In the genomic region with DNA sequence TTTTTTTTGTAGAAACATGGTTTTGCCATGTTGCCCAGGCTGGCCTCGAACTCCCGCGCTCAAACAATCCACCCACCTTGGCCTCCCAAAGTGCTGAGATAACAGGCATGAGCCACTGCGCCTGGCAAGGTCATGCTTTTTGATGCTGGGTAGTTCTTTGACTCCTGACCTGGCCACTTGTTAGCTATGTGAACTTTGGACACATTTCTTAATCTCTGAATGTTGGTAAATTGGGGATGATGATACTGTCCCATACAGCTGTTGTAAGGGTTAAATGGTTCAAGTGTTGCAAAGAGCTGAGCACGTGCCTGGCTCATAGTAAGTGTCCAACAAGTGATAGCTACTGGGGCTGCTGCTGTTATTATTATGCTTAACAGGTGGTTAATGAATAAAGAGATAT, we compare ENCODE assay signal across 1 cellular context.
TF ChIP-seq lines count a peak whose summit lies in the region.

No MANE protein-coding gene starts in this region.

TF ChIP-seq in K562, 482 proteins besides CTCF, POLR2A, EP300 and RAD21:
- 0 out of 2 replicates have a peak, but pooled peaks have one; percentile 11 for TF ChIP-seq CBFA2T3 (IDR thresholded peaks at IDR 0.05)
- no peak for TF ChIP-seq MYNN (IDR thresholded peaks at IDR 0.05)
- TF ChIP-seq MYNN (CRISPR knock-in tag; IDR thresholded peaks at IDR 0.05), result no peak
TF ChIP-seq in K562: peak in this region for 1.
